Comparison of ENCODE assay signal across 15 cellular contexts in genomic region chr17:50587571-50587970, GRCh38. TPM values are rescaled to one million over a fixed set of nuclear protein-coding genes. Genes with fewer than 3 reads are reported as not detected.
DNase-seq lines count a peak whose midpoint lies in the region; ATAC-seq and TF ChIP-seq lines count a peak whose summit lies in the region.
"Had no signal": no experiment of that assay in that cellular context is flagged by ENCODE, and none has a peak within 500 bp of the region (broad histone marks: within the 10 kb centered on the region; RNA-seq: fewer than 3 reads in every experiment).

No MANE protein-coding gene starts in this region.

- H3K36me3 ChIP-seq in BLaER1, result no peaks in the 10 kb centered on the region
- H3K36me3 ChIP-seq in WERI-Rb-1, result peaks cover 72% of the 10 kb centered on the region
- no peaks in the 10 kb centered on the region for H3K36me3 ChIP-seq in neural progenitor cell

- no peaks in the 10 kb centered on the region for H3K79me2 ChIP-seq in neural progenitor cell (ENCODE audit: low read depth)

- H3K9ac ChIP-seq in BLaER1, result no peak overlapping the region
- H3K9ac ChIP-seq in neural progenitor cell, result no peak overlapping the region

- H3K27me3 Mint-ChIP-seq in neural progenitor cell (ENCODE audit: insufficient read depth, low read depth), result peaks cover 5% of the 10 kb centered on the region

- peaks cover 67% of the 10 kb centered on the region for H3K4me1 Mint-ChIP-seq in neural progenitor cell
- H3K4me1 Mint-ChIP-seq: CD4-positive, alpha-beta memory T cell had no signal

- no peak overlapping the region for H2AFZ ChIP-seq in neural progenitor cell (replicated peaks)

- TF ChIP-seq CTCF in WERI-Rb-1 (IDR thresholded peaks at IDR 0.05; ENCODE audit: low read depth, low read length), result no peak
- TF ChIP-seq CTCF in neural progenitor cell (IDR thresholded peaks at IDR 0.05), result no peak

- H3K27ac ChIP-seq in BLaER1 (no peak overlapping the region), WERI-Rb-1 (peak overlapping the region; percentile 95), neural progenitor cell (no peak overlapping the region)
- H3K27ac ChIP-seq: C4-2B had no signal

- no peak overlapping the region for H3K27ac Mint-ChIP-seq in neural progenitor cell
- H3K27ac Mint-ChIP-seq: CD4-positive, alpha-beta memory T cell had no signal

- H3K4me3 Mint-ChIP-seq in neural progenitor cell, result peak overlapping the region; percentile 18
- H3K4me3 Mint-ChIP-seq: CD4-positive, alpha-beta memory T cell; H9 had no signal

- H3F3A ChIP-seq in neural progenitor cell (ENCODE audit: low read depth), result peaks cover 7% of the 10 kb centered on the region

- H3K9me3 ChIP-seq in BLaER1, result no peaks in the 10 kb centered on the region
- H3K9me3 ChIP-seq in WERI-Rb-1 (ENCODE audit: severe bottlenecking), result no peaks in the 10 kb centered on the region
- no peaks in the 10 kb centered on the region for H3K9me3 ChIP-seq in neural progenitor cell (ENCODE audit: low read depth)

- no peak overlapping the region for H3K4me3 ChIP-seq in BLaER1
- no peak overlapping the region for H3K4me3 ChIP-seq in WERI-Rb-1 (ENCODE audit: low read depth, low read length)
- H3K4me3 ChIP-seq in neural progenitor cell, result no peak overlapping the region
- H3K4me3 ChIP-seq: GM12878 had no signal

- H3K9me3 Mint-ChIP-seq in neural progenitor cell, result no peaks in the 10 kb centered on the region
- H3K9me3 Mint-ChIP-seq: H9 had no signal

- H3K4me1 ChIP-seq in BLaER1 (peaks cover 17% of the 10 kb centered on the region), neural progenitor cell (peaks cover 24% of the 10 kb centered on the region)

- H3K4me2 ChIP-seq in BLaER1 (peak overlapping the region; percentile 40), neural progenitor cell (no peak overlapping the region)

- no peaks in the 10 kb centered on the region for H3K27me3 ChIP-seq in BLaER1
- H3K27me3 ChIP-seq in WERI-Rb-1 (ENCODE audit: insufficient read depth, low read depth, severe bottlenecking), result no peaks in the 10 kb centered on the region
- H3K27me3 ChIP-seq in neural progenitor cell, result no peaks in the 10 kb centered on the region

- ATAC-seq in Right ventricle myocardium inferior (no peak), Right ventricle myocardium superior (ENCODE audit: poor library complexity) (no peak), GM19351 (IDR thresholded peaks at IDR 0.05; ENCODE audit: unreplicated experiment) (no peak)
- ATAC-seq: GM12878 had no signal

- intact Hi-C loops in Right ventricle myocardium inferior (cut with DNase I), result no loop called here
- intact Hi-C loops in Right ventricle myocardium superior (cut with DNase I), result no loop called here

- peak; percentile 37 for DNase-seq in Right ventricle myocardium inferior (ENCODE audit: missing footprints)
- no peak for DNase-seq in Right ventricle myocardium superior
- DNase-seq in WERI-Rb-1, result no peak
- no peak for DNase-seq in neural progenitor cell (ENCODE audit: low spot score)
- DNase-seq in NCI-H69 (lab: John Stamatoyannopoulos, UW), result no peak
- DNase-seq: 8988T, DMS79, GOT3, H9 had no signal

- no peaks in the 10 kb centered on the region for H4K20me1 ChIP-seq in BLaER1
- H4K20me1 ChIP-seq in neural progenitor cell (ENCODE audit: low read depth), result no peaks in the 10 kb centered on the region

- no peaks in the 10 kb centered on the region for H3K36me3 Mint-ChIP-seq in neural progenitor cell
- H3K36me3 Mint-ChIP-seq: CD4-positive, alpha-beta memory T cell had no signal

RNA-seq across cellular contexts. Expression of gene CACNA1G, which starts 27.1 kb away (rescaled TPM):
- 0.38 TPM for total RNA-seq in Right ventricle myocardium inferior
- total RNA-seq in Right ventricle myocardium superior, result 0.24 TPM
- 1.6 and 4.9 TPM in 2 replicates for total RNA-seq in neural progenitor cell (ENCODE audit: low replicate concordance)
- total RNA-seq: CD4-positive, alpha-beta memory T cell had no signal

RNA-seq across cellular contexts. Expression of gene SPATA20, which starts 40.6 kb away (rescaled TPM):
- total RNA-seq in Right ventricle myocardium inferior (60.4 TPM), Right ventricle myocardium superior (58.2 TPM), neural progenitor cell (ENCODE audit: low replicate concordance) (22.8 and 60.5 TPM in 2 replicates)

RNA-seq across cellular contexts. Expression of gene ABCC3, which starts 47.1 kb away (rescaled TPM):
- total RNA-seq in Right ventricle myocardium inferior (0.68 TPM), Right ventricle myocardium superior (0.43 TPM), neural progenitor cell (ENCODE audit: low replicate concordance) (0.22 TPM in 1 of 2 replicates, not detected in the other)
- total RNA-seq: G401 had no signal

RNA-seq across cellular contexts. Expression of gene EPN3, which starts 55.0 kb away (rescaled TPM):
- 21.5 TPM for total RNA-seq in Right ventricle myocardium inferior
- 17.7 TPM for total RNA-seq in Right ventricle myocardium superior
- 0.09 and 0.24 TPM in 2 replicates for total RNA-seq in neural progenitor cell (ENCODE audit: low replicate concordance)
- total RNA-seq: CD4-positive, alpha-beta memory T cell; GM12878 had no signal
